Comparison of ENCODE assay signal across 18 cellular contexts in genomic region chr10:71038921-71039320, GRCh38.
"Had no signal": no experiment of that assay in that cellular context is flagged by ENCODE, and none has a peak within 500 bp of the region (broad histone marks: within the 10 kb centered on the region; RNA-seq: fewer than 3 reads in every experiment).

No MANE protein-coding gene starts in this region.

- DNase-seq: IMR-90; Karpas-422; KG1; MG63; NCI-H1694 treated with DMSO at 0.1 percent for 48 hours; NCI-H1930; NCI-H2227 treated with DMSO at 0.1 percent for 48 hours; NCI-H524; NCI-H526 treated with DMSO at 0.1 percent for 48 hours; NCI-H748 treated with DMSO at 0.1 percent for 48 hours; NK-92 treated with Interleukin-12 subunit alpha and Interleukin-12 subunit beta, amount 100 ng/mL, for 24 hours; PC-3; SHP77 treated with DMSO at 0.1 percent for 48 hours; SJCRH30 had no signal

- H3K27ac ChIP-seq: RWPE1, SJCRH30 had no signal

- ATAC-seq: HepG2, Panc1, PC-3, SK-N-SH treated with all-trans-retinoic acid at 6 μM for 48 hours had no signal
